Comparison of ENCODE assay signal across 25 cellular contexts in genomic region chr3:122310361-122310760, GRCh38. TPM values are rescaled to one million over a fixed set of nuclear protein-coding genes. Genes with fewer than 3 reads are reported as not detected.
DNase-seq lines count a peak whose midpoint lies in the region; ATAC-seq and TF ChIP-seq lines count a peak whose summit lies in the region.
"Had no signal": no experiment of that assay in that cellular context is flagged by ENCODE, and none has a peak within 500 bp of the region (broad histone marks: within the 10 kb centered on the region; RNA-seq: fewer than 3 reads in every experiment).

No MANE protein-coding gene starts in this region.

- BruUV-seq in MCF 10A (replicated peaks; lab: Mats Ljungman, UMichigan) (no TSS peak), mammary epithelial cell (replicated peaks; lab: Mats Ljungman, UMichigan) (no TSS peak)

- 0% methylated on average over 1 of the region's 1 CpG for WGBS in mammary epithelial cell (ENCODE audit: low coverage, missing lambda C conversion rate)

- no peak overlapping the region for H3K4me2 ChIP-seq in mammary epithelial cell (ENCODE audit: insufficient read depth, low read depth, low read length)
- H3K4me2 ChIP-seq: BLaER1 treated with 17β-estradiol and CSF1 and Interleukin-3, amounts not matched to agents 10 nM and 100 nM had no signal

- H3K36me3 ChIP-seq in breast epithelium (no peaks in the 10 kb centered on the region), mammary epithelial cell (ENCODE audit: insufficient read depth, low read length) (no peaks in the 10 kb centered on the region)
- H3K36me3 ChIP-seq: BLaER1 treated with 17β-estradiol and CSF1 and Interleukin-3, amounts not matched to agents 10 nM and 100 nM; right lobe of liver had no signal

- no peaks in the 10 kb centered on the region for H3K36me3 Mint-ChIP-seq in MCF 10A (ENCODE audit: insufficient read depth, unreplicated experiment)
- H3K36me3 Mint-ChIP-seq: brain, natural killer cell had no signal

- CTCF ChIA-PET in MCF 10A (lab: Yijun Ruan, JAX) (interaction anchor here (1.1 to 1.7 kb wide), 5 partner anchors 9 to 74 kb away, joined by 3 to 10 read pairs (median 3); partner anchors contain the start of gene FAM162A), mammary epithelial cell (lab: Charles Lee; ENCODE audit: low non-redundant PET) (no interaction called here)

- no peak for ATAC-seq in GM18873 (IDR thresholded peaks at IDR 0.05; ENCODE audit: low FRiP score, unreplicated experiment)
- ATAC-seq in left cardiac atrium, result no peak
- no peak for ATAC-seq in GM21529 (IDR thresholded peaks at IDR 0.05; ENCODE audit: unreplicated experiment)
- no peak for ATAC-seq in HG03354 (IDR thresholded peaks at IDR 0.05; ENCODE audit: poor library complexity, severe bottlenecking, unreplicated experiment)
- ATAC-seq: natural killer cell, right lobe of liver had no signal

- dilution Hi-C loops in mammary epithelial cell (cut with HindIII; ENCODE audit: low sequenced_read_pairs), result no loop called here

- no peak for TF ChIP-seq POLR2A in breast epithelium (IDR thresholded peaks at IDR 0.05)

- H3K27ac ChIP-seq in breast epithelium (no peak overlapping the region), mammary epithelial cell (ENCODE audit: insufficient read depth, low read depth, low read length) (no peak overlapping the region)
- H3K27ac ChIP-seq: BLaER1 treated with 17β-estradiol and CSF1 and Interleukin-3, amounts not matched to agents 10 nM and 100 nM; parathyroid adenoma; right lobe of liver had no signal

- H2AFZ ChIP-seq in mammary epithelial cell (ENCODE audit: low read depth, low read length), result peak overlapping the region; percentile 74
- H2AFZ ChIP-seq: parathyroid adenoma had no signal

- H3K9me3 Mint-ChIP-seq in MCF 10A (ENCODE audit: unreplicated experiment), result no peaks in the 10 kb centered on the region
- H3K9me3 Mint-ChIP-seq: brain, natural killer cell had no signal

- H3K79me2 ChIP-seq in mammary epithelial cell (ENCODE audit: insufficient read depth, low read length), result no peaks in the 10 kb centered on the region
- H3K79me2 ChIP-seq: parathyroid adenoma had no signal

- H3K4me3 ChIP-seq in breast epithelium (no peak overlapping the region), mammary epithelial cell (replicated peaks in 1 of 3; ENCODE audit: insufficient read depth in 1 of 3, low read depth in 2 of 3, low read length in 3 of 3) (no peak overlapping the region)
- H3K4me3 ChIP-seq: BLaER1 treated with 17β-estradiol and CSF1 and Interleukin-3, amounts not matched to agents 10 nM and 100 nM; right lobe of liver had no signal

- DNase-seq in MCF 10A (ENCODE audit: unreplicated experiment), result peak; percentile 41
- DNase-seq in breast epithelium (ENCODE audit: low spot score in 2 of 2), result no peak
- DNase-seq in mammary epithelial cell, result peak; percentile 75
- peak; percentile 28 for DNase-seq in left kidney (ENCODE audit: low read depth, low spot score)
- no peak for DNase-seq in left cardiac atrium
- DNase-seq: ACHN; activated CD4-positive, alpha-beta T cell treated with anti-CD3 and anti-CD28 coated beads for 48 hours; cortex of kidney; foreskin fibroblast; GF-D8; kidney; mesendoderm; MM.1S; natural killer cell; NCI-H1694 treated with DMSO at 0.1 percent for 48 hours; right lobe of liver; SHP77 treated with DMSO at 0.1 percent for 48 hours; T-helper 1 cell had no signal

- POLR2A ChIA-PET in MCF 10A (lab: Yijun Ruan, JAX), result interaction anchor here (1.0 to 7.5 kb wide), 8 partner anchors 9 to 105 kb away, joined by 3 to 89 read pairs (median 9); partner anchors contain the start of genes CSTA, FAM162A, MIX23 and WDR5B

- no peaks in the 10 kb centered on the region for H3K27me3 ChIP-seq in breast epithelium
- H3K27me3 ChIP-seq in mammary epithelial cell (ENCODE audit: insufficient read depth, low read length), result no peaks in the 10 kb centered on the region
- H3K27me3 ChIP-seq: BLaER1 treated with 17β-estradiol and CSF1 and Interleukin-3, amounts not matched to agents 10 nM and 100 nM; right lobe of liver had no signal

- H3K9me3 ChIP-seq in breast epithelium (no peaks in the 10 kb centered on the region), mammary epithelial cell (replicated peaks; ENCODE audit: insufficient read depth, low read length) (no peaks in the 10 kb centered on the region)
- H3K9me3 ChIP-seq: BLaER1 treated with 17β-estradiol and CSF1 and Interleukin-3, amounts not matched to agents 10 nM and 100 nM; right lobe of liver had no signal

- no peak overlapping the region for H3K27ac Mint-ChIP-seq in MCF 10A (ENCODE audit: low read depth, unreplicated experiment)
- H3K27ac Mint-ChIP-seq: brain, natural killer cell had no signal

- TF ChIP-seq CTCF in MCF 10A (IDR thresholded peaks at IDR 0.05; ENCODE audit: unreplicated experiment), result no peak
- TF ChIP-seq CTCF in breast epithelium (IDR thresholded peaks at IDR 0.05), result no peak
- TF ChIP-seq CTCF in mammary epithelial cell (conservative IDR thresholded peaks at IDR 0.05 in 1 of 2, IDR thresholded peaks at IDR 0.05 in 1 of 2; ENCODE audit: extremely low read depth in 1 of 2, insufficient read depth in 1 of 2, low read depth in 1 of 2, low read length in 2 of 2), result no peak

- H3K4me1 ChIP-seq in breast epithelium (no peaks in the 10 kb centered on the region), mammary epithelial cell (ENCODE audit: insufficient read depth, low read length) (peaks cover 47% of the 10 kb centered on the region)

- H3K4me3 Mint-ChIP-seq in MCF 10A (ENCODE audit: unreplicated experiment), result no peak overlapping the region
- H3K4me3 Mint-ChIP-seq: brain, natural killer cell had no signal

- no peaks in the 10 kb centered on the region for H3K27me3 Mint-ChIP-seq in MCF 10A (ENCODE audit: insufficient read depth, unreplicated experiment)

- no peak overlapping the region for H3K9ac ChIP-seq in mammary epithelial cell (ENCODE audit: insufficient read depth, low read length)
- H3K9ac ChIP-seq: BLaER1 treated with 17β-estradiol and CSF1 and Interleukin-3, amounts not matched to agents 10 nM and 100 nM; parathyroid adenoma had no signal

- H3K4me1 Mint-ChIP-seq in MCF 10A (ENCODE audit: insufficient read depth, unreplicated experiment), result peaks cover 14% of the 10 kb centered on the region
- H3K4me1 Mint-ChIP-seq: brain, natural killer cell had no signal

- H4K20me1 ChIP-seq in mammary epithelial cell (ENCODE audit: insufficient read depth, low read length), result no peaks in the 10 kb centered on the region
- H4K20me1 ChIP-seq: BLaER1 treated with 17β-estradiol and CSF1 and Interleukin-3, amounts not matched to agents 10 nM and 100 nM had no signal

- in situ Hi-C loops in mammary epithelial cell (cut with MboI; ENCODE audit: low sequenced_read_pairs in 2 of 2), result no loop called here

- intact Hi-C loops in MCF 10A (cut with micrococcal nuclease) (no loop called here), breast epithelium (cut with DNase I; ENCODE audit: low total_unique reads) (no loop called here), mammary epithelial cell (cut with micrococcal nuclease) (no loop called here), left cardiac atrium (cut with DNase I) (no loop called here)

RNA-seq across cellular contexts. Expression of gene CSTA, which starts 14.7 kb away (rescaled TPM):
- 133 and 145 TPM in 2 replicates for total RNA-seq in MCF 10A (2022)
- 10 to 100 TPM in 2 of 3 donors, 1 to 10 TPM in 1; 9.1 to 40.3 (median 15.7) TPM for total RNA-seq in breast epithelium
- 100 to 1,000 TPM in 1 of 2 donors, 10 to 100 TPM in 1; 62.0 to 335 TPM for total RNA-seq in mammary epithelial cell
- 385 TPM for polyA plus RNA-seq in mammary epithelial cell
- 22.0 TPM for polyA minus RNA-seq in mammary epithelial cell
- 1 to 10 TPM; 3.8 to 9.3 TPM for total RNA-seq in left cardiac atrium
- total RNA-seq: temporal lobe had no signal

Comparison
In these comparisons a context has a peak if more than half of its experiments do, and no peak if none do; other contexts are left out.
1. DNase-seq: peak in MCF 10A (single experiment), mammary epithelial cell (single experiment) and left kidney (single experiment); none in breast epithelium (0 of 2) and left cardiac atrium (single experiment).